19 cellular contexts compared by ENCODE assay signal in the genomic region with DNA sequence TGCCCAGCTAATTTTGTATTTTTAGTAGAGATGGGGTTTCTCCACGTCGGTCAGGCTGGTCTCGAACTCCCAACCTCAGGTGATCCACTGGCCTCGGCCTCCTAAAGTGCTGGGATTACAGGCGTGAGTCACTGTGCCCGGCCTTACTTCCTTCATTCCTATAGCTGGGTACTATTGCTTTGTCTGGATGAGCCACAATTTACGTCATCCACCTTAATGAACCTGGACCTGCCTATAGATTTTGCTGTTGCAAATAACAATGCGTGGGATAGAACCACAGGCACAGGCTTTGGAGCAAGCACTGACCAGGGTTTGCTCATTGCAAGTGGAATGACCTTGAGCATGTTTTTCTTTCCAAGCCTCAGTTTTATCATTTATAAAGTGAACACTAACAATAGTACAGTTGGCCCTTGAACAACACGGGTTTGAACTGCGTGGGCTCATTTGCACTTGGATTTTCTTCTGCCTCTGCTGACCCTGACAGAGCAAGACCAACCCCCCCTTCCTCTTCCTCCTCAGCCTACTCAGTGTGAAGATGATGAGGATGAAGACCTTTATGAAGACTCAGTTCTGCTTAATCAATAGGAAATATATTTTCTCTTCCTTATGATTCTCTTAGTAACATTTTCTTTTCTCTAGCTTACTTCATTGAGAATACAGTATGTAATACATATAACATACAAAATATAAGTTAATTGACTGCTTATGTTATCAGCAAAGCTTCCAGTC. TPM values are rescaled to one million over a fixed set of nuclear protein-coding genes. Genes with fewer than 3 reads are reported as not detected.
DNase-seq lines count a peak whose midpoint lies in the region; ATAC-seq and TF ChIP-seq lines count a peak whose summit lies in the region.
"Had no signal": no experiment of that assay in that cellular context is flagged by ENCODE, and none has a peak within 500 bp of the region (broad histone marks: within the 10 kb centered on the region; RNA-seq: fewer than 3 reads in every experiment).

No MANE protein-coding gene starts in this region.

- DNase-seq in amniotic epithelial cell (ENCODE audit: low read depth): peak; percentile 39
- peak; percentile 26 for DNase-seq in fibroblast of mammary gland (ENCODE audit: low read depth)
- DNase-seq in posterior vena cava (ENCODE audit: low spot score): peak; percentile 4
- no peak for DNase-seq in GM10266 (ENCODE audit: extremely low spot score)
- DNase-seq in SK-N-DZ (ENCODE audit: low spot score): no peak
- DNase-seq: BE2C; CD4-positive, alpha-beta memory T cell; DMS153; DMS79 treated with DMSO at 0.1 percent for 48 hours; GDM1; HCEC 1CT; IMR-90 had no signal

- no peak overlapping the region for H3K4me3 ChIP-seq in HEK293 (ENCODE audit: low read depth, low read length)
- no peak overlapping the region for H3K4me3 ChIP-seq in fibroblast of mammary gland (ENCODE audit: control insufficient read depth, low read depth, low read length)
- H3K4me3 ChIP-seq: A549 had no signal

- ATAC-seq in GM18909 (IDR thresholded peaks at IDR 0.05; ENCODE audit: poor library complexity, unreplicated experiment): no peak
- ATAC-seq: A549 had no signal

- H3K27ac ChIP-seq in HEK293 (ENCODE audit: extremely low read depth, low read depth, low read length): no peak overlapping the region
- H3K27ac ChIP-seq: A549, C4-2B, HL-60 had no signal

- no peaks in the 10 kb centered on the region for H3K4me1 ChIP-seq in HEK293 (ENCODE audit: control insufficient read depth, insufficient read depth, low read length)
- H3K4me1 ChIP-seq: A549, BE2C had no signal

- no peaks in the 10 kb centered on the region; a peak in 1 of 3 replicates for H3K36me3 ChIP-seq in HEK293 (ENCODE audit: control insufficient read depth in 2 of 2, insufficient read depth in 1 of 2, low read length in 2 of 2)
- H3K36me3 ChIP-seq: BE2C had no signal

- intact Hi-C loops in posterior vena cava (cut with DNase I): no loop called here

- POLR2A ChIA-PET in HEK293 (lab: Yijun Ruan, JAX): interaction anchor here (0.7 kb wide), 1 partner anchor 198 kb away, joined by 3 read pairs; no protein-coding TSS in a partner anchor

- CTCF ChIA-PET in HEK293 (lab: Yijun Ruan, JAX): no interaction called here

- TF ChIP-seq CTCF in HEK293 (tag by site-specific recombination; IDR thresholded peaks at IDR 0.05) (no peak), fibroblast of mammary gland (conservative IDR thresholded peaks at IDR 0.05; ENCODE audit: control insufficient read depth, insufficient read depth, low read depth, low read length) (no peak), GM10266 (IDR thresholded peaks at IDR 0.05; ENCODE audit: control insufficient read depth, insufficient read depth, low read depth, missing control alignments) (no peak)

- no peaks in the 10 kb centered on the region for H3K9me3 ChIP-seq in HEK293 (ENCODE audit: control insufficient read depth, insufficient read depth, low read depth, low read length)
- H3K9me3 ChIP-seq: A549, BE2C had no signal

TF ChIP-seq in HEK293, 187 proteins besides CTCF, POLR2A, EP300 and RAD21:
- TF ChIP-seq, protein P1, sequence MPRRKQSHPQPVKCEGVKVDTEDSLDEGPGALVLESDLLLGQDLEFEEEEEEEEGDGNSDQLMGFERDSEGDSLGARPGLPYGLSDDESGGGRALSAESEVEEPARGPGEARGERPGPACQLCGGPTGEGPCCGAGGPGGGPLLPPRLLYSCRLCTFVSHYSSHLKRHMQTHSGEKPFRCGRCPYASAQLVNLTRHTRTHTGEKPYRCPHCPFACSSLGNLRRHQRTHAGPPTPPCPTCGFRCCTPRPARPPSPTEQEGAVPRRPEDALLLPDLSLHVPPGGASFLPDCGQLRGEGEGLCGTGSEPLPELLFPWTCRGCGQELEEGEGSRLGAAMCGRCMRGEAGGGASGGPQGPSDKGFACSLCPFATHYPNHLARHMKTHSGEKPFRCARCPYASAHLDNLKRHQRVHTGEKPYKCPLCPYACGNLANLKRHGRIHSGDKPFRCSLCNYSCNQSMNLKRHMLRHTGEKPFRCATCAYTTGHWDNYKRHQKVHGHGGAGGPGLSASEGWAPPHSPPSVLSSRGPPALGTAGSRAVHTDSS (tag by site-specific recombination; IDR thresholded peaks at IDR 0.05): peak; percentile 58
- no peak for TF ChIP-seq ZNF707 (tag by site-specific recombination; IDR thresholded peaks at IDR 0.05)

RNA-seq across cellular contexts. Expression of a gene that starts 33.3 kb away (rescaled TPM):
- not detected for total RNA-seq in posterior vena cava
- polyA plus RNA-seq in SK-N-DZ (2014; cell fraction: cytosol; rRNA removed): not detected in 2 replicates
- 0.27 TPM in 1 of 2 replicates, not detected in the other for polyA plus RNA-seq in SK-N-DZ (2014; cell fraction: nucleus; rRNA removed)
- total RNA-seq: CD4-positive, alpha-beta memory T cell; H4; IMR-90 had no signal
- polyA plus RNA-seq: A549; AG04450; CD4-positive, alpha-beta memory T cell; IMR-90 had no signal

Comparison
In these comparisons a context has a peak if more than half of its experiments do, and no peak if none do; other contexts are left out.
1. DNase-seq: peak in amniotic epithelial cell (single experiment), fibroblast of mammary gland (single experiment) and posterior vena cava (single experiment); none in GM10266 (single experiment) and SK-N-DZ (single experiment).